ENCODE assay signal across 22 cellular contexts in the genomic region with DNA sequence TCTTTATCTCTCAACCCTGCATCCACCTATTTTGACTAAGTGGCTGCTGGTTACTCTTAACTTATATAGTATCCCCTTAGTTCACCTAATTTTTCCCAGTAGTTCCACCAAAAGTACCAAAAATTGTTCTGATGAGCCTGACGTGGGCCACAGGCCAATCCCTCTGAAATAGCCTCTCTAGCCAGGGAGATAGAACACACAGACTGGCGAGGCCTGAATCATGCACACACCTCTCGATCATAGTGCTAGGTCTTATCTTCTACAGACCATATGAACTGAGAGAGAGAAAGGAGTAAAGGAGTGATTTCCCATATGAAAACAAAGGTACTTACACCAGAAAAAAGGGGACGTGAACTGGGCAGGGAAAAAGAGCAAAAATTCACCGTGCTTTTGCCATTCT.
DNase-seq lines count a peak whose midpoint lies in the region; ATAC-seq and TF ChIP-seq lines count a peak whose summit lies in the region.
"Had no signal": no experiment of that assay in that cellular context is flagged by ENCODE, and none has a peak within 500 bp of the region (broad histone marks: within the 10 kb centered on the region; RNA-seq: fewer than 3 reads in every experiment).

No MANE protein-coding gene starts in this region.

- no peaks in the 10 kb centered on the region for H3K36me3 Mint-ChIP-seq in activated T-cell treated with anti-CD3 and anti-CD28 coated beads, Interleukin-2, amount 50 U/mL, for 4 hours (ENCODE audit: insufficient read depth)
- H3K36me3 Mint-ChIP-seq: IgD-negative memory B cell had no signal

- peaks cover 12 to 30% (median 14%) of the 10 kb centered on the region in 3 donors for H3K4me1 ChIP-seq in skeletal muscle tissue (ENCODE audit: control insufficient read depth in 3 of 3, insufficient read depth in 3 of 3, low read length in 3 of 3)
- H3K4me1 ChIP-seq: BLaER1 had no signal

- no peak overlapping the region for H3K4me3 Mint-ChIP-seq in activated T-cell treated with anti-CD3 and anti-CD28 coated beads, Interleukin-2, amount 50 U/mL, for 4 hours
- H3K4me3 Mint-ChIP-seq: CD4-positive, alpha-beta T cell; IgD-negative memory B cell had no signal

- DNase-seq in Right ventricle myocardium superior (no peak), left ventricle myocardium superior (no peak), cerebellar cortex (ENCODE audit: low spot score) (no peak), omental fat pad (ENCODE audit: low spot score) (no peak), GM19238 (ENCODE audit: insufficient read length, low spot score) (no peak)
- no peak for DNase-seq in activated T-cell treated with anti-CD3 and anti-CD28 coated beads, Interleukin-2, amount 50 U/mL, for 4 hours
- DNase-seq: ACHN; CD4-positive, alpha-beta T cell; COR-L47; DMS79; Karpas-422; MV-4-11; NCI-H1105 treated with DMSO at 0.1 percent for 48 hours; NCI-H1694; NCI-H2081 treated with DMSO at 0.1 percent for 48 hours; NCI-H2171 treated with DMSO at 0.1 percent for 48 hours; NCI-H446; NCI-H526; SHP77 had no signal

- peak overlapping the region; percentile 33 for H3K27ac ChIP-seq in skeletal muscle tissue (ENCODE audit: low read depth, low read length)
- H3K27ac ChIP-seq: BLaER1 had no signal

- H3K9ac ChIP-seq in skeletal muscle tissue (ENCODE audit: low read depth in 1 of 3, low read length in 3 of 3), result no peak overlapping the region
- H3K9ac ChIP-seq: BLaER1 had no signal

- no peaks in the 10 kb centered on the region for H3K27me3 Mint-ChIP-seq in activated T-cell treated with anti-CD3 and anti-CD28 coated beads, Interleukin-2, amount 50 U/mL, for 4 hours (ENCODE audit: low read depth)
- H3K27me3 Mint-ChIP-seq: CD4-positive, alpha-beta T cell; IgD-negative memory B cell had no signal

- no peaks in the 10 kb centered on the region for H3K9me3 Mint-ChIP-seq in activated T-cell treated with anti-CD3 and anti-CD28 coated beads, Interleukin-2, amount 50 U/mL, for 4 hours
- H3K9me3 Mint-ChIP-seq: CD4-positive, alpha-beta T cell had no signal

- no peak for TF ChIP-seq CTCF in omental fat pad (IDR thresholded peaks at IDR 0.05)

- peak; percentile 61 for ATAC-seq in Right ventricle myocardium superior (ENCODE audit: poor library complexity)
- peak; percentile 69 for ATAC-seq in left ventricle myocardium superior
- no peak for ATAC-seq in activated T-cell treated with anti-CD3 and anti-CD28 coated beads, Interleukin-2, amount 50 U/mL, for 4 hours
- ATAC-seq in omental fat pad (ENCODE audit: low FRiP score), result no peak

- H3K4me3 ChIP-seq in skeletal muscle tissue (ENCODE audit: low read length in 3 of 3), result no peak overlapping the region
- H3K4me3 ChIP-seq: BLaER1 had no signal

- no peaks in the 10 kb centered on the region for H3K9me3 ChIP-seq in skeletal muscle tissue (ENCODE audit: control insufficient read depth in 3 of 3, low read length in 3 of 3)
- H3K9me3 ChIP-seq: BLaER1 had no signal

- intact Hi-C loops in Right ventricle myocardium superior (cut with DNase I) (loop anchor here (5.0 kb wide), 1 partner anchor 228 kb away; no protein-coding TSS in a partner anchor), left ventricle myocardium superior (cut with micrococcal nuclease) (no loop called here)

- H3K27me3 ChIP-seq in skeletal muscle tissue (ENCODE audit: control insufficient read depth in 3 of 3, insufficient read depth in 3 of 3, low read length in 3 of 3), result no peaks in the 10 kb centered on the region
- H3K27me3 ChIP-seq: BLaER1 had no signal

- H3K4me1 Mint-ChIP-seq in activated T-cell treated with anti-CD3 and anti-CD28 coated beads, Interleukin-2, amount 50 U/mL, for 4 hours (ENCODE audit: low read depth), result no peaks in the 10 kb centered on the region
- H3K4me1 Mint-ChIP-seq: IgD-negative memory B cell had no signal

- no peaks in the 10 kb centered on the region for H3K36me3 ChIP-seq in skeletal muscle tissue (ENCODE audit: control insufficient read depth in 3 of 3, insufficient read depth in 3 of 3, low read length in 3 of 3)
- H3K36me3 ChIP-seq: BLaER1 had no signal

Comparison
In these comparisons a context has a peak if more than half of its experiments do, and no peak if none do; other contexts are left out.
1. ATAC-seq: peak in Right ventricle myocardium superior (single experiment) and left ventricle myocardium superior (single experiment); none in activated T-cell treated with anti-CD3 and anti-CD28 coated beads, Interleukin-2, amount 50 U/mL, for 4 hours (0 of 2) and omental fat pad (single experiment).